24 cellular contexts compared by ENCODE assay signal in genomic region chr7:7738622-7739021, GRCh38. TPM values are rescaled to one million over a fixed set of nuclear protein-coding genes. Genes with fewer than 3 reads are reported as not detected.
DNase-seq lines count a peak whose midpoint lies in the region; ATAC-seq and TF ChIP-seq lines count a peak whose summit lies in the region.
"Had no signal": no experiment of that assay in that cellular context is flagged by ENCODE, and none has a peak within 500 bp of the region (broad histone marks: within the 10 kb centered on the region; RNA-seq: fewer than 3 reads in every experiment).

No MANE protein-coding gene starts in this region.

- no peak overlapping the region for H4K8ac ChIP-seq in neuronal stem cell (ENCODE audit: low read depth, low read length)

- no peak overlapping the region for H3K23ac ChIP-seq in neuronal stem cell (ENCODE audit: low read depth, low read length, poor library complexity)

- TF ChIP-seq CTCF in Panc1 (IDR thresholded peaks at IDR 0.05) (no peak), mucosa of descending colon (IDR thresholded peaks at IDR 0.05) (no peak)

- no peak overlapping the region for H3K4me2 ChIP-seq in neuronal stem cell (ENCODE audit: insufficient read depth, low read length, poor library complexity, severe bottlenecking)
- H3K4me2 ChIP-seq: smooth muscle cell had no signal

- CTCF ChIA-PET in Panc1 (lab: Charles Lee): interaction anchor here (0.6 kb wide), 1 partner anchor 41 kb away, joined by 7 read pairs; no protein-coding TSS in a partner anchor

- no TSS peak for BruUV-seq in Panc1 (replicated peaks; lab: Mats Ljungman, UMichigan)

- no CpG with 5 or more reads among the region's 3 CpGs for WGBS in neuronal stem cell (ENCODE audit: extremely low coverage in 2 of 2, insufficient read length in 2 of 2, insufficient replicate concordance in 1 of 2), 2 donors

- no peak overlapping the region for H2AFZ ChIP-seq in neuronal stem cell (ENCODE audit: low read length)

- H2BK12ac ChIP-seq in neuronal stem cell (ENCODE audit: low read length): no peak overlapping the region

- H3K36me3 ChIP-seq in Panc1 (ENCODE audit: control insufficient read depth, insufficient read depth, low read length) (no peaks in the 10 kb centered on the region), neuronal stem cell (replicated peaks in 1 of 2; ENCODE audit: control insufficient read depth in 2 of 2, insufficient read depth in 2 of 2, low read length in 2 of 2) (no peaks in the 10 kb centered on the region), mucosa of descending colon (ENCODE audit: low read depth) (no peaks in the 10 kb centered on the region)
- H3K36me3 ChIP-seq: lower lobe of right lung, thoracic aorta had no signal

- intact Hi-C loops in Panc1 (cut with micrococcal nuclease; ENCODE audit: unreplicated experiment): no loop called here
- intact Hi-C loops in mucosa of descending colon (cut with DNase I, micrococcal nuclease): no loop called here

- H3K4me1 ChIP-seq in Panc1 (ENCODE audit: control insufficient read depth, insufficient read depth, low read length) (peaks cover 33% of the 10 kb centered on the region), neuronal stem cell (ENCODE audit: control insufficient read depth in 2 of 2, insufficient read depth in 1 of 2, low read depth in 1 of 2, low read length in 2 of 2) (peaks cover 10 to 27% of the 10 kb centered on the region in 2 donors), mucosa of descending colon (ENCODE audit: low read depth) (no peaks in the 10 kb centered on the region)

- no peaks in the 10 kb centered on the region for H3K27me3 ChIP-seq in Panc1 (ENCODE audit: control insufficient read depth, insufficient read depth, low read length)
- H3K27me3 ChIP-seq in neuronal stem cell (ENCODE audit: control insufficient read depth in 3 of 3, insufficient read depth in 3 of 3, low read depth in 1 of 3, low read length in 3 of 3): no peaks in the 10 kb centered on the region

- H3K4me3 ChIP-seq in Panc1 (ENCODE audit: low read depth in 2 of 2, low read length in 2 of 2) (no peak overlapping the region), neuronal stem cell (ENCODE audit: low read length in 2 of 2) (no peak overlapping the region), mucosa of descending colon (no peak overlapping the region)
- H3K4me3 ChIP-seq: coronary artery, lower lobe of right lung, smooth muscle cell, thoracic aorta had no signal

- H3K27ac ChIP-seq in Panc1 (ENCODE audit: low read length) (peak overlapping the region; percentile 65; the same call in 1 of the 2 replicates), neuronal stem cell (replicated peaks; ENCODE audit: low read length) (peak overlapping the region; percentile 3)
- H3K27ac ChIP-seq: 22Rv1, coronary artery, lower lobe of right lung, thoracic aorta had no signal

- ATAC-seq in Panc1 (no peak), mucosa of descending colon (no peak)
- ATAC-seq: activated CD4-positive, CD25-positive, alpha-beta regulatory T cell treated with anti-CD3 and anti-CD28 coated beads, Interleukin-2, amount 50 U/mL, for 24 hours; activated CD8-positive, alpha-beta T cell treated with anti-CD3 and anti-CD28 coated beads, Interleukin-2, amount 10 ng/mL, durations not matched to agents 7 days and 5 days; HepG2 had no signal

- H3K9ac ChIP-seq in neuronal stem cell (ENCODE audit: low read depth, low read length, poor library complexity): no peak overlapping the region

- H2BK15ac ChIP-seq in neuronal stem cell (ENCODE audit: low read length): no peak overlapping the region

- H3K18ac ChIP-seq in neuronal stem cell (ENCODE audit: low read length): no peak overlapping the region

- H3K4ac ChIP-seq in neuronal stem cell (ENCODE audit: low read length): no peak overlapping the region

- no peaks in the 10 kb centered on the region for H3K79me1 ChIP-seq in neuronal stem cell (ENCODE audit: low read depth, low read length)

- H3K9me3 ChIP-seq in Panc1 (ENCODE audit: control insufficient read depth, insufficient read depth, low read depth, low read length) (no peaks in the 10 kb centered on the region), neuronal stem cell (replicated peaks in 1 of 2; ENCODE audit: control insufficient read depth in 2 of 2, insufficient read depth in 1 of 2, low read depth in 1 of 2, low read length in 2 of 2) (no peaks in the 10 kb centered on the region), mucosa of descending colon (no peaks in the 10 kb centered on the region)
- H3K9me3 ChIP-seq: lower lobe of right lung, thoracic aorta had no signal

- H3K14ac ChIP-seq in neuronal stem cell (ENCODE audit: low read length): no peak overlapping the region

- H2BK120ac ChIP-seq in neuronal stem cell (ENCODE audit: low read depth, low read length): no peak overlapping the region

- POLR2A ChIA-PET in Panc1 (lab: Charles Lee): no interaction called here

- H2AK5ac ChIP-seq in neuronal stem cell (ENCODE audit: low read depth, low read length): no peak overlapping the region

- in situ Hi-C loops in Panc1 (cut with HindIII; ENCODE audit: low pct_unique_long_range_greater_than_20kb, low sequenced_read_pairs): no loop called here

- no peak overlapping the region for H4K91ac ChIP-seq in neuronal stem cell (ENCODE audit: low read depth, low read length, poor library complexity)

- H2BK5ac ChIP-seq in neuronal stem cell (ENCODE audit: low read length): no peak overlapping the region

- DNase-seq in DMS153 (lab: John Stamatoyannopoulos, UW) (peak; percentile 12), DMS153 treated with DMSO at 0.1 percent for 48 hours (lab: John Stamatoyannopoulos, UW; ENCODE audit: unreplicated experiment) (no peak), NCI-H1105 (lab: John Stamatoyannopoulos, UW) (peak; percentile 43), Panc1 (ENCODE audit: low read depth, low spot score) (no peak), neuronal stem cell (ENCODE audit: low spot score) (no peak), mucosa of descending colon (no peak), KG1 (lab: John Stamatoyannopoulos, UW) (no peak), NCI-H226 (no peak)
- DNase-seq: activated CD8-positive, alpha-beta T cell treated with anti-CD3 and anti-CD28 coated beads, Interleukin-2, amount 10 ng/mL, durations not matched to agents 7 days and 5 days; activated naive CD4-positive, alpha-beta T cell; amniotic stem cell; GOT3; kidney; lower lobe of right lung; nucleus accumbens; stimulated activated CD4-positive, alpha-beta T cell treated with anti-CD3 and anti-CD28 coated beads, Interleukin-4, amount 100 ng/mL, for 1 hour; stimulated activated naive CD4-positive, alpha-beta T cell treated with Interleukin-2 at 50 U/mL for 16 hours; SW 1271 had no signal

RNA-seq across cellular contexts. Expression of gene RPA3, which starts 20.2 kb away (rescaled TPM):
- 93.5 TPM for total RNA-seq in Panc1 (2021; ENCODE audit: unreplicated experiment)
- polyA plus RNA-seq in Panc1 (2012; ENCODE audit: insufficient read length): 49.1 TPM
- polyA plus RNA-seq in neuronal stem cell (2013, experiment 1 of 2): 95.3 TPM
- polyA plus RNA-seq in neuronal stem cell (2013, experiment 2 of 2): 101 TPM
- total RNA-seq in mucosa of descending colon: 10 to 100 TPM; 23.2 to 38.4 (median 28.7) TPM

Comparison
In these comparisons a context has a peak if more than half of its experiments do, and no peak if none do; other contexts are left out.
1. DNase-seq: peak in DMS153 (single experiment) and NCI-H1105 (single experiment); none in DMS153 treated with DMSO at 0.1 percent for 48 hours (single experiment), Panc1 (single experiment), neuronal stem cell (single experiment), mucosa of descending colon (0 of 3), KG1 (single experiment) and NCI-H226 (single experiment).